8 cellular contexts compared by ENCODE assay signal in genomic region chr7:149422914-149423285, GRCh38. TPM values are rescaled to one million over a fixed set of nuclear protein-coding genes. Genes with fewer than 3 reads are reported as not detected.
DNase-seq lines count a peak whose midpoint lies in the region; ATAC-seq and TF ChIP-seq lines count a peak whose summit lies in the region.

No MANE protein-coding gene starts in this region.

- no peak overlapping the region for H3K27ac Mint-ChIP-seq in activated naive CD4-positive, alpha-beta T cell treated with anti-CD3 and anti-CD28 coated beads, Interleukin-2, amount 50 U/mL, for 72 hours
- peak overlapping the region in 1 of 2 donors; percentile 82 for H3K27ac Mint-ChIP-seq in stimulated activated naive CD8-positive, alpha-beta T cell treated with anti-CD3 and anti-CD28 coated beads, Interleukin-15, amount 100 ng/mL, for 72 hours

- H3K4me3 ChIP-seq in kidney epithelial cell (ENCODE audit: low read depth, low read length), result peak overlapping the region; percentile 16

- H3K4me1 Mint-ChIP-seq in stimulated activated naive CD8-positive, alpha-beta T cell treated with anti-CD3 and anti-CD28 coated beads, Interleukin-15, amount 100 ng/mL, for 72 hours, result peaks cover 13% of the 10 kb centered on the region

- H3K27me3 ChIP-seq in kidney epithelial cell (ENCODE audit: control insufficient read depth, insufficient read depth, low read length), result peaks cover 12% of the 10 kb centered on the region

- peak; percentile 17 for ATAC-seq in HG03354 (IDR thresholded peaks at IDR 0.05; ENCODE audit: poor library complexity, severe bottlenecking, unreplicated experiment)
- ATAC-seq in activated naive CD4-positive, alpha-beta T cell treated with anti-CD3 and anti-CD28 coated beads, Interleukin-2, amount 50 U/mL, for 72 hours, result peak; percentile 1 to 12
- peak; percentile 4 for ATAC-seq in stimulated activated naive CD8-positive, alpha-beta T cell treated with anti-CD3 and anti-CD28 coated beads, Interleukin-15, amount 100 ng/mL, for 72 hours
- no peak for ATAC-seq in GM21723 (IDR thresholded peaks at IDR 0.05; ENCODE audit: unreplicated experiment)

- TF ChIP-seq CTCF in kidney epithelial cell (IDR thresholded peaks at IDR 0.05; ENCODE audit: insufficient read depth, low read length, poor library complexity, severe bottlenecking), result no peak

- H3K36me3 ChIP-seq in kidney epithelial cell (ENCODE audit: control insufficient read depth, insufficient read depth, low read length), result no peaks in the 10 kb centered on the region

- DNase-seq in ELF-1 (ENCODE audit: low read depth, low spot score) (peak; percentile 36), kidney epithelial cell (ENCODE audit: low read depth) (no peak), AG08395 (ENCODE audit: low spot score) (no peak), islet precursor cell (no peak)
- DNase-seq in activated naive CD4-positive, alpha-beta T cell treated with anti-CD3 and anti-CD28 coated beads, Interleukin-2, amount 50 U/mL, for 72 hours (ENCODE audit: low spot score in 2 of 2), result peak; percentile 37 to 62
- peak in 1 of 2 donors; percentile 60 for DNase-seq in stimulated activated naive CD8-positive, alpha-beta T cell treated with anti-CD3 and anti-CD28 coated beads, Interleukin-15, amount 100 ng/mL, for 72 hours

- H3K27me3 Mint-ChIP-seq in stimulated activated naive CD8-positive, alpha-beta T cell treated with anti-CD3 and anti-CD28 coated beads, Interleukin-15, amount 100 ng/mL, for 72 hours, result no peaks in the 10 kb centered on the region

- H3K9me3 Mint-ChIP-seq in activated naive CD4-positive, alpha-beta T cell treated with anti-CD3 and anti-CD28 coated beads, Interleukin-2, amount 50 U/mL, for 72 hours, result no peaks in the 10 kb centered on the region
- H3K9me3 Mint-ChIP-seq in stimulated activated naive CD8-positive, alpha-beta T cell treated with anti-CD3 and anti-CD28 coated beads, Interleukin-15, amount 100 ng/mL, for 72 hours, result no peaks in the 10 kb centered on the region

- peak overlapping the region; percentile 79 to 83 for H3K4me3 Mint-ChIP-seq in stimulated activated naive CD8-positive, alpha-beta T cell treated with anti-CD3 and anti-CD28 coated beads, Interleukin-15, amount 100 ng/mL, for 72 hours

- no peaks in the 10 kb centered on the region for H3K36me3 Mint-ChIP-seq in activated naive CD4-positive, alpha-beta T cell treated with anti-CD3 and anti-CD28 coated beads, Interleukin-2, amount 50 U/mL, for 72 hours

RNA-seq across cellular contexts. Expression of gene ZNF777, which starts 38.0 kb away (rescaled TPM):
- 10 to 100 TPM in 1 of 2 donors, 1 to 10 TPM in 1; 3.5 to 12.7 TPM for total RNA-seq in activated naive CD4-positive, alpha-beta T cell treated with anti-CD3 and anti-CD28 coated beads, Interleukin-2, amount 50 U/mL, for 72 hours
- total RNA-seq in kidney epithelial cell, result 14.4 and 17.1 TPM in 2 replicates

Comparison
In these comparisons a context has a peak if more than half of its experiments do, and no peak if none do; other contexts are left out.
1. DNase-seq: peak in ELF-1 (single experiment) and activated naive CD4-positive, alpha-beta T cell treated with anti-CD3 and anti-CD28 coated beads, Interleukin-2, amount 50 U/mL, for 72 hours (2 of 2); none in kidney epithelial cell (single experiment), AG08395 (single experiment) and islet precursor cell (single experiment).